ENCODE assay signal across 13 cellular contexts in the genomic region with DNA sequence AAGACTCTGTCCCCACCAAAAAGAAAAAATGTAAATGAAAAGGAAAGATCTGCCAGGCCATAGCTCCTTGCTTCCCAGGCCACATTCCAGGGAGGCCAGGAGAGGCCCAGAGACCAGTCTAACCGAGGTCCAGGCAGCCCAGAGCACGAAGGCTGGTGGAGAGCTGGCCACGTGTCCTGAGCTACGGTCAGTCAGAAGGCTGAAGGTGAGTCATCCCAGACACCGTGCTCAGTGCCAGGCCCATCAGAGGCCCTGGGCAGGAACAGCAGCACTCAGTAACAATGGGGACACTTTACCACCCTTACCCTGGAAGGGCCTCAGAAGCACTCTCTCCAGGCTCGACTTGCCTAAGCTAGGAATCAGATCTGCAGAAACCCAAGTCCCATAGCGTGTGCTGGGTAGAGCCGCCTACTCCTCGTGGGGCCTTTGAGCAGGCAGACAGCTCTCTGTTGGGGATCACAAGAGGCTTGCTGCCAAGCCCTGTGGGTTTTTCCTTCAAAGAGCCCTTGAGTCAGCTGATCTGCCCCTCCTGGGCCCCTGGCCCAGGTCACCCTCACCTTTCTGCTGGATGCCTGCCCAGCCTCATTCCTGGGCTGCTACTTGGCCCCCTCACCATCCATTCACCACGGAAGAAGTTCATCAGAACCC. TPM values are rescaled to one million over a fixed set of nuclear protein-coding genes. Genes with fewer than 3 reads are reported as not detected.
A peak's percentile ranks its signal among the peaks of the same experiment; 100 is the strongest.
DNase-seq lines count a peak whose midpoint lies in the region; ATAC-seq and TF ChIP-seq lines count a peak whose summit lies in the region.
"Had no signal": no experiment of that assay in that cellular context is flagged by ENCODE, and none has a peak within 500 bp of the region (broad histone marks: within the 10 kb centered on the region; RNA-seq: fewer than 3 reads in every experiment).

No MANE protein-coding gene starts in this region.

- peak overlapping the region; percentile 76 for H4K91ac ChIP-seq in trophoblast cell (ENCODE audit: low read depth, low read length)

- H3K79me1 ChIP-seq in trophoblast cell (ENCODE audit: low read length), result peaks cover 7% of the 10 kb centered on the region

- peak overlapping the region; percentile 50 for H2BK12ac ChIP-seq in trophoblast cell (ENCODE audit: low read length)

- H3K9me3 ChIP-seq in PC-9 (ENCODE audit: insufficient read depth, low read depth) (peaks cover 11% of the 10 kb centered on the region; the same call in 1 of the 2 replicates), trophoblast cell (ENCODE audit: insufficient read depth, low read depth, low read length) (no peaks in the 10 kb centered on the region), vagina (no peaks in the 10 kb centered on the region)
- H3K9me3 ChIP-seq: prostate gland had no signal

- peak overlapping the region; percentile 89 for H2BK120ac ChIP-seq in trophoblast cell (ENCODE audit: insufficient read depth, low read length, poor library complexity)

- H3K36me3 ChIP-seq in PC-9 (ENCODE audit: low read depth) (no peaks in the 10 kb centered on the region), trophoblast cell (ENCODE audit: control insufficient read depth in 1 of 2, insufficient read depth in 2 of 2, low read length in 2 of 2) (no peaks in the 10 kb centered on the region), vagina (no peaks in the 10 kb centered on the region)
- H3K36me3 ChIP-seq: heart left ventricle, prostate gland had no signal

- peak overlapping the region; percentile 21 for H3K4ac ChIP-seq in trophoblast cell (ENCODE audit: low read depth, low read length)

- no TSS peak for BruUV-seq in PC-9 (replicated peaks; lab: Mats Ljungman, UMichigan)

- POLR2A ChIA-PET in PC-9 (lab: Charles Lee; ENCODE audit: unreplicated experiment), result interaction anchor here (0.5 to 1.1 kb wide), 6 partner anchors 8 to 388 kb away, joined by 3 to 27 read pairs (median 3); a partner anchor contains a TSS

- TF ChIP-seq POLR2A in vagina (IDR thresholded peaks at IDR 0.05), result no peak

- no peak overlapping the region for H3K23ac ChIP-seq in trophoblast cell (ENCODE audit: low read length)

- intact Hi-C loops in PC-9 (cut with micrococcal nuclease; ENCODE audit: unreplicated experiment), result no loop called here
- intact Hi-C loops in vagina (cut with DNase I), result no loop called here

- no peak for TF ChIP-seq CTCF in PC-9 (conservative IDR thresholded peaks at IDR 0.05)
- TF ChIP-seq CTCF in choroid plexus epithelial cell (conservative IDR thresholded peaks at IDR 0.05; ENCODE audit: low read depth, low read length), result no peak
- TF ChIP-seq CTCF in vagina (IDR thresholded peaks at IDR 0.05), result no peak

- H3K9ac ChIP-seq in trophoblast cell (ENCODE audit: low read length), result no peak overlapping the region

- no peak for ATAC-seq in GM21360 (IDR thresholded peaks at IDR 0.05; ENCODE audit: unreplicated experiment)
- ATAC-seq in GM21367 (IDR thresholded peaks at IDR 0.05; ENCODE audit: unreplicated experiment), result no peak

- peak overlapping the region; percentile 28 for H3K18ac ChIP-seq in trophoblast cell (ENCODE audit: low read length)

- peak overlapping the region; percentile 35; the same call in 1 of the 2 replicates for H2AFZ ChIP-seq in PC-9
- peak overlapping the region; percentile 14 for H2AFZ ChIP-seq in trophoblast cell (ENCODE audit: insufficient read depth, low read length, poor library complexity)

- peak overlapping the region; percentile 12 for H2AK5ac ChIP-seq in trophoblast cell (ENCODE audit: low read length)

- CTCF ChIA-PET in PC-9 (lab: Charles Lee), result interaction anchor here (0.6 to 1.2 kb wide), 4 partner anchors 15 to 1292 kb away, joined by 3 to 8 read pairs (median 4); no protein-coding TSS in a partner anchor

- peak overlapping the region; percentile 71 for H4K8ac ChIP-seq in trophoblast cell (ENCODE audit: low read depth, low read length)

- WGBS in trophoblast cell (ENCODE audit: extremely low coverage, insufficient coverage, insufficient read length), result no CpG with 5 or more reads among the region's 10 CpGs

- peak overlapping the region; percentile 48 for H3K14ac ChIP-seq in trophoblast cell (ENCODE audit: low read length)

- no peaks in the 10 kb centered on the region for H4K20me1 ChIP-seq in PC-9 (ENCODE audit: insufficient read depth)

- peak overlapping the region; percentile 20 for H4K12ac ChIP-seq in trophoblast cell (ENCODE audit: low read depth, low read length)

- peak overlapping the region; percentile 78 for H2BK5ac ChIP-seq in trophoblast cell (ENCODE audit: low read depth, low read length, poor library complexity)

- DNase-seq in EL, result peak; percentile 74
- DNase-seq in PC-9, result peak; percentile 89 to 91
- peak; percentile 64 for DNase-seq in choroid plexus epithelial cell (ENCODE audit: low read depth)
- peak; percentile 88 to 92 for DNase-seq in trophoblast cell
- no peak for DNase-seq in vagina (ENCODE audit: extremely low spot score in 2 of 2)
- no peak for DNase-seq in HPDE6-E6E7 (ENCODE audit: extremely low spot score)
- DNase-seq: effector CD8-positive, alpha-beta T cell; heart left ventricle; stimulated activated CD4-positive, alpha-beta T cell treated with anti-CD3 and anti-CD28 coated beads, Interleukin-4, amount 100 ng/mL, for 1 hour; stimulated activated naive CD4-positive, alpha-beta T cell had no signal

- H3K4me3 ChIP-seq in PC-9 (no peak overlapping the region), choroid plexus epithelial cell (ENCODE audit: low read depth, low read length) (no peak overlapping the region), trophoblast cell (ENCODE audit: low read depth, low read length) (no peak overlapping the region), vagina (no peak overlapping the region)
- H3K4me3 ChIP-seq: heart left ventricle, prostate gland had no signal

- H3K4me1 ChIP-seq in PC-9 (replicated peaks; ENCODE audit: insufficient read depth) (peaks cover 45% of the 10 kb centered on the region), trophoblast cell (ENCODE audit: control insufficient read depth in 1 of 2, insufficient read depth in 2 of 2, low read length in 2 of 2) (peaks cover 12 to 21% of the 10 kb centered on the region in 2 experiments), vagina (no peaks in the 10 kb centered on the region)
- H3K4me1 ChIP-seq: prostate gland had no signal

- H3K4me2 ChIP-seq in PC-9 (peak overlapping the region; percentile 32), trophoblast cell (ENCODE audit: low read length) (peak overlapping the region; percentile 36)

- H3K9me2 ChIP-seq in PC-9 (ENCODE audit: insufficient read depth), result no peaks in the 10 kb centered on the region

- peaks cover 45% of the 10 kb centered on the region for H3F3A ChIP-seq in PC-9 (ENCODE audit: insufficient read depth, low read depth)

- H3K27me3 ChIP-seq in PC-9 (ENCODE audit: insufficient read depth, low read depth), result no peaks in the 10 kb centered on the region
- no peaks in the 10 kb centered on the region for H3K27me3 ChIP-seq in trophoblast cell (ENCODE audit: insufficient read depth, low read length)
- no peaks in the 10 kb centered on the region for H3K27me3 ChIP-seq in vagina
- H3K27me3 ChIP-seq: heart left ventricle had no signal

- H3K79me2 ChIP-seq in PC-9 (ENCODE audit: low read depth) (no peaks in the 10 kb centered on the region), trophoblast cell (ENCODE audit: control insufficient read depth, insufficient read depth, low read length, poor library complexity) (no peaks in the 10 kb centered on the region)

- H3K27ac ChIP-seq in PC-9 (peak overlapping the region; percentile 67), trophoblast cell (ENCODE audit: low read depth, low read length) (peak overlapping the region; percentile 88), vagina (no peak overlapping the region)
- H3K27ac ChIP-seq: heart left ventricle, prostate gland had no signal

RNA-seq across cellular contexts. Expression of a gene that starts 11.6 kb away (rescaled TPM):
- total RNA-seq in PC-9 (2021), result 111 and 117 TPM in 2 replicates
- 153 and 165 TPM in 2 replicates for polyA plus RNA-seq in trophoblast cell (2013)
- total RNA-seq in vagina, result 36.8 TPM

RNA-seq across cellular contexts. Expression of a gene that starts 24.8 kb away (rescaled TPM):
- total RNA-seq in PC-9 (2021), result 6.9 and 7.3 TPM in 2 replicates
- 20.2 and 22.2 TPM in 2 replicates for polyA plus RNA-seq in trophoblast cell (2013)
- total RNA-seq in vagina, result 28.2 TPM

RNA-seq across cellular contexts. Expression of a gene that starts 45.7 kb away (rescaled TPM):
- total RNA-seq in PC-9 (2021) (96.4 and 98.2 TPM in 2 replicates), vagina (55.0 TPM)
- 36.6 and 36.8 TPM in 2 replicates for polyA plus RNA-seq in trophoblast cell (2013)

Comparison
In these comparisons a context has a peak if more than half of its experiments do, and no peak if none do; other contexts are left out.
1. DNase-seq: peak in EL (single experiment), PC-9 (2 of 2), choroid plexus epithelial cell (single experiment) and trophoblast cell (2 of 2); none in vagina (0 of 2) and HPDE6-E6E7 (single experiment).